Comparison of ENCODE assay signal across 20 cellular contexts in the genomic region with DNA sequence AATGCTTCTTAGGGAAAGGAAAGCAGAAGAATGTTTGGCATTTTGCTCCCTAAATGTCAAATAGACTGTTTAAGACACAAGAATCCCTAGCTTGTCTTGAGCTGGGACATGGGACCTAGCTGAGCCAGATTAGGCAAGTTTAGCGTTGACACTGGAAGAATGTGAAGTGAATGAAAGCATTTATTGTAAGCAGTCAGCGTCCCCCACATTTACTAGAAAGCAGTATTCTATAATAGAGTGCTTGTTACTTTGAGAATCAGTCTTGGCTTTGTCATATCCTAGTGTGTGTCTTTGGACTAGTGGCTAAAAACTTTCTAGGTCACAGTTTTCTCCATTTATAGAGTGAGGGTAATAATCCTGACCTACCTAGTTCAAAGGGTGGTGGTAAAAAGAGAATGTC.
"Had no signal": no experiment of that assay in that cellular context is flagged by ENCODE, and none has a peak within 500 bp of the region (broad histone marks: within the 10 kb centered on the region; RNA-seq: fewer than 3 reads in every experiment).

No MANE protein-coding gene starts in this region.

- H3K4me1 ChIP-seq: ascending aorta, lower lobe of right lung, neural progenitor cell, spleen, upper lobe of right lung had no signal

- ATAC-seq: activated naive CD4-positive, alpha-beta T cell treated with anti-CD3 and anti-CD28 coated beads, Interleukin-2, amount 50 U/mL, for 72 hours; effector memory CD8-positive, alpha-beta T cell; gastroesophageal sphincter; left colon; lower lobe of right lung; naive thymus-derived CD4-positive, alpha-beta T cell; T-cell; upper lobe of right lung had no signal

- H3K36me3 ChIP-seq: ascending aorta, esophagus muscularis mucosa, lower lobe of right lung, neural progenitor cell, ovary, spleen, upper lobe of right lung had no signal

- DNase-seq: activated CD4-positive, alpha-beta T cell treated with anti-CD3 and anti-CD28 coated beads for 1 hour; activated CD4-positive, alpha-beta T cell treated with anti-CD3 and anti-CD28 coated beads, Interleukin-2, amount 50 U/mL, for 1 hour; activated T-cell treated with anti-CD3 and anti-CD28 coated beads, Interleukin-2, amount 50 U/mL, for 1 hour; effector memory CD8-positive, alpha-beta T cell; heart left ventricle; islet precursor cell; left colon; lower lobe of right lung; naive thymus-derived CD4-positive, alpha-beta T cell; ovary; spleen; stimulated activated CD4-positive, alpha-beta T cell treated with anti-CD3 and anti-CD28 coated beads, Interleukin-4, amount 100 ng/mL, for 24 hours; stimulated activated naive CD4-positive, alpha-beta T cell treated with Interleukin-2 at 50 U/mL for 16 hours; T-cell; upper lobe of right lung had no signal

- H3K27ac ChIP-seq: ascending aorta, esophagus muscularis mucosa, gastroesophageal sphincter, lower lobe of right lung, neural progenitor cell, ovary, spleen, upper lobe of right lung had no signal

- H3K27me3 ChIP-seq: ascending aorta, esophagus muscularis mucosa, gastroesophageal sphincter, heart left ventricle, neural progenitor cell, ovary, upper lobe of right lung had no signal

- H3K4me3 ChIP-seq: ascending aorta, esophagus muscularis mucosa, gastroesophageal sphincter, heart left ventricle, lower lobe of right lung, neural progenitor cell, ovary, spleen, upper lobe of right lung had no signal

- H3K9me3 ChIP-seq: ascending aorta, esophagus muscularis mucosa, gastroesophageal sphincter, heart left ventricle, lower lobe of right lung, ovary, spleen, upper lobe of right lung had no signal
